ENCODE assay signal across 1 cellular context in the genomic region with DNA sequence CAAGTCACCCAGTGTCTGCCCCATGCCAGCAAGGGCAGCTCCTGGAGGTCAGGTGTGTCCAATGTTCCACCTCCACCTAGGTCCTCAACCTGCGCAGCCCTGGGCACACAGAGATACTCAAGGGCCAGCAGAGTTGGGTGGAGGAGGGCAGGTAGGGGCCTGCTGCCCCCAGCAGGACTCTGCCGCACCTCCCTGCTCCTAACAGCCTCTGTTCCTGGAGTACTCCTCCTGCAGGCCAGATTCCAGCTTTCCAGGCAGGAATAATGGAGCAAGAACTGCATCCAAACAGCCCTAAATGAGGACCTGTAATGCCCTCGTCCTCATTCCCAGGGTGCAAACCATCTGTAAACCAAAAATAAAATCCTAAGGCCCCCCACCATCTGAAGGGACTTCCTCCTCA.
TF ChIP-seq lines count a peak whose summit lies in the region.

No MANE protein-coding gene starts in this region.

TF ChIP-seq in K562, 482 proteins besides CTCF, POLR2A, EP300 and RAD21:
- TF ChIP-seq CCNT2 (IDR thresholded peaks at IDR 0.05; ENCODE audit: borderline replicate concordance, extremely low read depth, insufficient read length, low read depth, low read length) = no peak
- no peak for TF ChIP-seq SMARCA5 (IDR thresholded peaks at IDR 0.05)
- no peak for TF ChIP-seq KLF10 (CRISPR knock-in tag; IDR thresholded peaks at IDR 0.05)
- no peak for TF ChIP-seq SIN3B (IDR thresholded peaks at IDR 0.05; ENCODE audit: low read depth)
- no peak for TF ChIP-seq MTA3 (IDR thresholded peaks at IDR 0.05; ENCODE audit: borderline replicate concordance)
- TF ChIP-seq, protein P1, sequence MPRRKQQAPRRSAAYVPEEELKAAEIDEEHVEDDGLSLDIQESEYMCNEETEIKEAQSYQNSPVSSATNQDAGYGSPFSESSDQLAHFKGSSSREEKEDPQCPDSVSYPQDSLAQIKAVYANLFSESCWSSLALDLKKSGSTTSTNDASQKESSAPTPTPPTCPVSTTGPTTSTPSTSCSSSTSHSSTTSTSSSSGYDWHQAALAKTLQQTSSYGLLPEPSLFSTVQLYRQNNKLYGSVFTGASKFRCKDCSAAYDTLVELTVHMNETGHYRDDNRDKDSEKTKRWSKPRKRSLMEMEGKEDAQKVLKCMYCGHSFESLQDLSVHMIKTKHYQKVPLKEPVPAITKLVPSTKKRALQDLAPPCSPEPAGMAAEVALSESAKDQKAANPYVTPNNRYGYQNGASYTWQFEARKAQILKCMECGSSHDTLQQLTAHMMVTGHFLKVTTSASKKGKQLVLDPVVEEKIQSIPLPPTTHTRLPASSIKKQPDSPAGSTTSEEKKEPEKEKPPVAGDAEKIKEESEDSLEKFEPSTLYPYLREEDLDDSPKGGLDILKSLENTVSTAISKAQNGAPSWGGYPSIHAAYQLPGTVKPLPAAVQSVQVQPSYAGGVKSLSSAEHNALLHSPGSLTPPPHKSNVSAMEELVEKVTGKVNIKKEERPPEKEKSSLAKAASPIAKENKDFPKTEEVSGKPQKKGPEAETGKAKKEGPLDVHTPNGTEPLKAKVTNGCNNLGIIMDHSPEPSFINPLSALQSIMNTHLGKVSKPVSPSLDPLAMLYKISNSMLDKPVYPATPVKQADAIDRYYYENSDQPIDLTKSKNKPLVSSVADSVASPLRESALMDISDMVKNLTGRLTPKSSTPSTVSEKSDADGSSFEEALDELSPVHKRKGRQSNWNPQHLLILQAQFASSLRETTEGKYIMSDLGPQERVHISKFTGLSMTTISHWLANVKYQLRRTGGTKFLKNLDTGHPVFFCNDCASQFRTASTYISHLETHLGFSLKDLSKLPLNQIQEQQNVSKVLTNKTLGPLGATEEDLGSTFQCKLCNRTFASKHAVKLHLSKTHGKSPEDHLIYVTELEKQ (CRISPR knock-in tag; IDR thresholded peaks at IDR 0.05) = no peak
- TF ChIP-seq HNRNPK (IDR thresholded peaks at IDR 0.05; ENCODE audit: low read depth, low read length, poor library complexity, severe bottlenecking) = no peak
- TF ChIP-seq HDAC8 (tag; IDR thresholded peaks at IDR 0.05) = no peak
- no peak for TF ChIP-seq KLF1 (tag; IDR thresholded peaks at IDR 0.05)
- no peak for TF ChIP-seq ZFP1 (CRISPR knock-in tag; IDR thresholded peaks at IDR 0.05)
- TF ChIP-seq, protein P2, sequence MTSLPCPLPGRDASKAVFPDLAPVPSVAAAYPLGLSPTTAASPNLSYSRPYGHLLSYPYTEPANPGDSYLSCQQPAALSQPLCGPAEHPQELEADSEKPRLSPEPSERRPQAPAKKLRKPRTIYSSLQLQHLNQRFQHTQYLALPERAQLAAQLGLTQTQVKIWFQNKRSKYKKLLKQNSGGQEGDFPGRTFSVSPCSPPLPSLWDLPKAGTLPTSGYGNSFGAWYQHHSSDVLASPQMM (CRISPR knock-in tag; IDR thresholded peaks at IDR 0.05) = no peak
- TF ChIP-seq LCOR (CRISPR knock-in tag; IDR thresholded peaks at IDR 0.05) = no peak
- no peak for TF ChIP-seq FOXK1 (CRISPR knock-in tag; IDR thresholded peaks at IDR 0.05; ENCODE audit: borderline replicate concordance)
- no peak for TF ChIP-seq PPARD (CRISPR knock-in tag; IDR thresholded peaks at IDR 0.05)
- no peak for TF ChIP-seq WHSC1 (IDR thresholded peaks at IDR 0.05; ENCODE audit: low read length)
- no peak for TF ChIP-seq ZSCAN32 (CRISPR knock-in tag; IDR thresholded peaks at IDR 0.05)
- no peak for TF ChIP-seq NFRKB (IDR thresholded peaks at IDR 0.05; ENCODE audit: low read depth)
- TF ChIP-seq SIX5 (IDR thresholded peaks at IDR 0.05; ENCODE audit: borderline replicate concordance in 1 of 2, insufficient read depth in 1 of 2, low read depth in 1 of 2, low read length in 2 of 2) = no peak
- TF ChIP-seq, protein P3, sequence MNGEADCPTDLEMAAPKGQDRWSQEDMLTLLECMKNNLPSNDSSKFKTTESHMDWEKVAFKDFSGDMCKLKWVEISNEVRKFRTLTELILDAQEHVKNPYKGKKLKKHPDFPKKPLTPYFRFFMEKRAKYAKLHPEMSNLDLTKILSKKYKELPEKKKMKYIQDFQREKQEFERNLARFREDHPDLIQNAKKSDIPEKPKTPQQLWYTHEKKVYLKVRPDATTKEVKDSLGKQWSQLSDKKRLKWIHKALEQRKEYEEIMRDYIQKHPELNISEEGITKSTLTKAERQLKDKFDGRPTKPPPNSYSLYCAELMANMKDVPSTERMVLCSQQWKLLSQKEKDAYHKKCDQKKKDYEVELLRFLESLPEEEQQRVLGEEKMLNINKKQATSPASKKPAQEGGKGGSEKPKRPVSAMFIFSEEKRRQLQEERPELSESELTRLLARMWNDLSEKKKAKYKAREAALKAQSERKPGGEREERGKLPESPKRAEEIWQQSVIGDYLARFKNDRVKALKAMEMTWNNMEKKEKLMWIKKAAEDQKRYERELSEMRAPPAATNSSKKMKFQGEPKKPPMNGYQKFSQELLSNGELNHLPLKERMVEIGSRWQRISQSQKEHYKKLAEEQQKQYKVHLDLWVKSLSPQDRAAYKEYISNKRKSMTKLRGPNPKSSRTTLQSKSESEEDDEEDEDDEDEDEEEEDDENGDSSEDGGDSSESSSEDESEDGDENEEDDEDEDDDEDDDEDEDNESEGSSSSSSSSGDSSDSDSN (IDR thresholded peaks at IDR 0.05; ENCODE audit: borderline replicate concordance in 1 of 2, low read depth in 2 of 2, low read length in 2 of 2) = no peak
- TF ChIP-seq ZNF3 (CRISPR knock-in tag; IDR thresholded peaks at IDR 0.05) = no peak
